ENCODE assay signal across 8 cellular contexts in genomic region chr20:50513169-50514034, GRCh38. TPM values are rescaled to one million over a fixed set of nuclear protein-coding genes. Genes with fewer than 3 reads are reported as not detected.
DNase-seq lines count a peak whose midpoint lies in the region; ATAC-seq and TF ChIP-seq lines count a peak whose summit lies in the region.

No MANE protein-coding gene starts in this region.

- peak overlapping the region; percentile 42 for H3K27ac Mint-ChIP-seq in activated naive CD8-positive, alpha-beta T cell treated with anti-CD3 and anti-CD28 coated beads, Interleukin-2, amount 10 ng/mL, durations not matched to agents 7 days and 5 days

- peaks cover 17% of the 10 kb centered on the region for H3K4me1 ChIP-seq in thymus (ENCODE audit: control insufficient read depth, insufficient read depth, low read length)

- H3K36me3 Mint-ChIP-seq in activated T-cell treated with anti-CD3 and anti-CD28 coated beads, Interleukin-2, amount 50 U/mL, for 4 hours (ENCODE audit: insufficient read depth) = peaks cover 21% of the 10 kb centered on the region
- peaks cover 24% of the 10 kb centered on the region for H3K36me3 Mint-ChIP-seq in activated naive CD8-positive, alpha-beta T cell treated with anti-CD3 and anti-CD28 coated beads, Interleukin-2, amount 10 ng/mL, durations not matched to agents 7 days and 5 days

- H3K9me3 Mint-ChIP-seq in activated T-cell treated with anti-CD3 and anti-CD28 coated beads, Interleukin-2, amount 50 U/mL, for 4 hours = no peaks in the 10 kb centered on the region
- no peaks in the 10 kb centered on the region for H3K9me3 Mint-ChIP-seq in activated naive CD8-positive, alpha-beta T cell treated with anti-CD3 and anti-CD28 coated beads, Interleukin-2, amount 10 ng/mL, durations not matched to agents 7 days and 5 days

- H3K27me3 ChIP-seq in thymus (ENCODE audit: control insufficient read depth, insufficient read depth) = no peaks in the 10 kb centered on the region

- H3K4me3 ChIP-seq in thymus (ENCODE audit: low read length) = peak overlapping the region; percentile 2

- ATAC-seq in activated T-cell treated with anti-CD3 and anti-CD28 coated beads, Interleukin-2, amount 50 U/mL, for 4 hours = no peak
- ATAC-seq in activated naive CD8-positive, alpha-beta T cell treated with anti-CD3 and anti-CD28 coated beads, Interleukin-2, amount 10 ng/mL, durations not matched to agents 7 days and 5 days (ENCODE audit: low read depth) = no peak

- no peak for TF ChIP-seq CTCF in GM10248 (IDR thresholded peaks at IDR 0.05; ENCODE audit: control extremely low read depth, extremely low read depth, low read depth, missing control alignments)

- 96% methylated on average over 5 of the region's 5 CpGs for WGBS in thymus

- CTCF ChIA-PET in GM10248 (lab: Yijun Ruan, JAX) = interaction anchor here (0.9 to 8.3 kb wide), 12 partner anchors 9 to 328 kb away, joined by 3 to 44 read pairs (median 4); no protein-coding TSS in a partner anchor

- POLR2A ChIA-PET in activated naive CD8-positive, alpha-beta T cell treated with anti-CD3 and anti-CD28 coated beads, Interleukin-2, amount 10 ng/mL, durations not matched to agents 7 days and 5 days (lab: Charles Lee) = interaction anchor here (0.7 to 2.2 kb wide), 8 partner anchors 8 to 37 kb away, joined by 3 to 9 read pairs (median 4); no protein-coding TSS in a partner anchor
- POLR2A ChIA-PET in GM10248 (lab: Yijun Ruan, JAX) = interaction anchor here (1.8 kb wide), 1 partner anchor 57 kb away, joined by 4 read pairs; no protein-coding TSS in a partner anchor

- no peaks in the 10 kb centered on the region for H3K9me3 ChIP-seq in thymus (ENCODE audit: control insufficient read depth)

- H3K36me3 ChIP-seq in thymus (ENCODE audit: control insufficient read depth, insufficient read depth) = no peaks in the 10 kb centered on the region

- H3K4me3 Mint-ChIP-seq in activated T-cell treated with anti-CD3 and anti-CD28 coated beads, Interleukin-2, amount 50 U/mL, for 4 hours = peak overlapping the region; percentile 97
- peak overlapping the region; percentile 92 for H3K4me3 Mint-ChIP-seq in activated naive CD8-positive, alpha-beta T cell treated with anti-CD3 and anti-CD28 coated beads, Interleukin-2, amount 10 ng/mL, durations not matched to agents 7 days and 5 days

- no peak for DNase-seq in activated T-cell treated with anti-CD3 and anti-CD28 coated beads, Interleukin-2, amount 50 U/mL, for 4 hours
- DNase-seq in activated T-cell treated with anti-CD3 and anti-CD28 coated beads, Interleukin-2, amount 50 U/mL, for 1 hour = no peak
- DNase-seq in activated naive CD8-positive, alpha-beta T cell treated with anti-CD3 and anti-CD28 coated beads, Interleukin-2, amount 10 ng/mL, durations not matched to agents 7 days and 5 days = no peak
- DNase-seq in kidney glomerular epithelial cell (lab: John Stamatoyannopoulos, UW) (peak; percentile 25), GF-D8 (lab: John Stamatoyannopoulos, UW) (no peak), GM10248 (ENCODE audit: extremely low spot score) (no peak), kidney tubule cell (ENCODE audit: low spot score) (no peak)

- peaks cover 69% of the 10 kb centered on the region for H3K4me1 Mint-ChIP-seq in activated T-cell treated with anti-CD3 and anti-CD28 coated beads, Interleukin-2, amount 50 U/mL, for 4 hours (ENCODE audit: low read depth)
- H3K4me1 Mint-ChIP-seq in activated naive CD8-positive, alpha-beta T cell treated with anti-CD3 and anti-CD28 coated beads, Interleukin-2, amount 10 ng/mL, durations not matched to agents 7 days and 5 days = peaks cover 71% of the 10 kb centered on the region

- H3K27ac ChIP-seq in thymus (ENCODE audit: low read depth) = no peak overlapping the region

- H3K27me3 Mint-ChIP-seq in activated T-cell treated with anti-CD3 and anti-CD28 coated beads, Interleukin-2, amount 50 U/mL, for 4 hours (ENCODE audit: low read depth) = no peaks in the 10 kb centered on the region
- no peaks in the 10 kb centered on the region for H3K27me3 Mint-ChIP-seq in activated naive CD8-positive, alpha-beta T cell treated with anti-CD3 and anti-CD28 coated beads, Interleukin-2, amount 10 ng/mL, durations not matched to agents 7 days and 5 days

RNA-seq across cellular contexts. Expression of gene PTPN1, which starts 3.2 kb away (rescaled TPM):
- total RNA-seq in activated T-cell treated with anti-CD3 and anti-CD28 coated beads, Interleukin-2, amount 50 U/mL, for 4 hours = 10 to 100 TPM; 72.0 to 87.9 (median 72.3) TPM
- 10 to 100 TPM; 65.9 to 67.3 TPM for total RNA-seq in activated naive CD8-positive, alpha-beta T cell treated with anti-CD3 and anti-CD28 coated beads, Interleukin-2, amount 10 ng/mL, durations not matched to agents 7 days and 5 days
- polyA plus RNA-seq in thymus = 56.1 TPM
